8 cellular contexts compared by ENCODE assay signal in genomic region chr5:5497132-5497748, GRCh38.
DNase-seq lines count a peak whose midpoint lies in the region; TF ChIP-seq lines count a peak whose summit lies in the region.

No MANE protein-coding gene starts in this region.

- no peak for TF ChIP-seq POLR2A in suprapubic skin (IDR thresholded peaks at IDR 0.05)

- TF ChIP-seq EP300 in suprapubic skin (IDR thresholded peaks at IDR 0.05) = no peak

- DNase-seq in AML-193 (lab: John Stamatoyannopoulos, UW) (peak; percentile 18 to 31), GM13977 (ENCODE audit: low spot score) (peak; percentile 69), HPDE6-E6E7 (ENCODE audit: extremely low spot score) (peak; percentile 60), NCI-H82 (lab: John Stamatoyannopoulos, UW) (peak; percentile 73), iris pigment epithelial cell (ENCODE audit: low read depth) (peak; percentile 74), stromal cell of bone marrow (ENCODE audit: low read depth) (peak; percentile 51), suprapubic skin (ENCODE audit: low spot score in 2 of 2) (no peak)

- H3K27me3 Mint-ChIP-seq in brain = peaks cover 2% of the 10 kb centered on the region

- TF ChIP-seq CTCF in GM13977 (IDR thresholded peaks at IDR 0.05; ENCODE audit: extremely low read depth, insufficient read depth, missing control alignments) = peak; percentile 72
- peak; percentile 84 to 89 for TF ChIP-seq CTCF in brain (conservative IDR thresholded peaks at IDR 0.05)
- TF ChIP-seq CTCF in suprapubic skin (IDR thresholded peaks at IDR 0.05) = peak in 1 of 2 donors; percentile 60

- WGBS in suprapubic skin = 33% methylated on average over 12 of the region's 12 CpGs

- peaks cover 22% of the 10 kb centered on the region for H3K4me1 ChIP-seq in suprapubic skin

- peak overlapping the region; percentile 30 to 82 (median 70) for H3K27ac Mint-ChIP-seq in brain

- H3K9me3 ChIP-seq in suprapubic skin = no peaks in the 10 kb centered on the region

- no peak overlapping the region for H3K4me3 ChIP-seq in suprapubic skin

- H3K4me1 Mint-ChIP-seq in brain = peaks cover 40% of the 10 kb centered on the region

- peaks cover 0 to under 1% (median 0%) of the 10 kb centered on the region in 5 experiments for H3K9me3 Mint-ChIP-seq in brain

- H3K27me3 ChIP-seq in suprapubic skin = no peaks in the 10 kb centered on the region

- H3K4me3 Mint-ChIP-seq in brain = peak overlapping the region in 3 of 5 experiments; percentile 1 to 31 (median 21)

- in situ Hi-C loops in GM13977 (cut with MboI; ENCODE audit: low pct_unique_long_range_greater_than_20kb, low sequenced_read_pairs, unreplicated experiment) = loop anchor here (25.0 kb wide), 1 partner anchor 390 kb away; no protein-coding TSS in a partner anchor

- H3K36me3 ChIP-seq in suprapubic skin = no peaks in the 10 kb centered on the region

- H3K27ac ChIP-seq in suprapubic skin = no peak overlapping the region

- H3K36me3 Mint-ChIP-seq in brain = no peaks in the 10 kb centered on the region

Comparison
In these comparisons a context has a peak if more than half of its experiments do, and no peak if none do; other contexts are left out.
1. DNase-seq: peak in AML-193 (2 of 2), GM13977 (single experiment), HPDE6-E6E7 (single experiment), NCI-H82 (single experiment), iris pigment epithelial cell (single experiment) and stromal cell of bone marrow (single experiment); none in suprapubic skin (0 of 2).